ENCODE assay signal across 9 cellular contexts in genomic region chr17:50047488-50048126, GRCh38. TPM values are rescaled to one million over a fixed set of nuclear protein-coding genes. Genes with fewer than 3 reads are reported as not detected.
DNase-seq lines count a peak whose midpoint lies in the region; ATAC-seq and TF ChIP-seq lines count a peak whose summit lies in the region.
"Had no signal": no experiment of that assay in that cellular context is flagged by ENCODE, and none has a peak within 500 bp of the region (broad histone marks: within the 10 kb centered on the region; RNA-seq: fewer than 3 reads in every experiment).

No MANE protein-coding gene starts in this region.

- H3K79me1 ChIP-seq in mesenchymal stem cell (replicated peaks; ENCODE audit: low read length, poor library complexity, severe bottlenecking): no peaks in the 10 kb centered on the region

- H3K4me2 ChIP-seq in mesenchymal stem cell (ENCODE audit: low read length, poor library complexity, severe bottlenecking): no peak overlapping the region

- H3K27me3 ChIP-seq in HUES48 (ENCODE audit: control insufficient read depth, insufficient read depth, low read length): no peaks in the 10 kb centered on the region
- no peaks in the 10 kb centered on the region for H3K27me3 ChIP-seq in mesenchymal stem cell (ENCODE audit: control insufficient read depth in 1 of 2, insufficient read depth in 1 of 2, low read length in 2 of 2)

- peak overlapping the region; percentile 92 for H2BK15ac ChIP-seq in mesenchymal stem cell (ENCODE audit: low read depth, poor library complexity, severe bottlenecking)

- peak overlapping the region; percentile 47 for H2AFZ ChIP-seq in mesenchymal stem cell (ENCODE audit: low read depth, low read length)

- peak overlapping the region; percentile 75 for H3K27ac ChIP-seq in HUES48 (ENCODE audit: low read depth, low read length)
- peak overlapping the region; percentile 87 for H3K27ac ChIP-seq in mesenchymal stem cell (ENCODE audit: low read length, poor library complexity, severe bottlenecking)

- peak overlapping the region; percentile 80 for H4K91ac ChIP-seq in mesenchymal stem cell (ENCODE audit: low read length)

- peak overlapping the region; percentile 97 for H2AK5ac ChIP-seq in mesenchymal stem cell (ENCODE audit: low read length, severe bottlenecking)

- ATAC-seq in GM18505 (IDR thresholded peaks at IDR 0.05; ENCODE audit: unreplicated experiment) (no peak), GM18858 (IDR thresholded peaks at IDR 0.05; ENCODE audit: unreplicated experiment) (no peak)

- H3K9ac ChIP-seq in HUES48 (ENCODE audit: low read depth, low read length) (no peak overlapping the region), mesenchymal stem cell (ENCODE audit: low read length) (peak overlapping the region; percentile 53)

- no peaks in the 10 kb centered on the region for H3K9me3 ChIP-seq in HUES48 (ENCODE audit: control insufficient read depth, insufficient read depth, low read length)
- H3K9me3 ChIP-seq in mesenchymal stem cell (ENCODE audit: control insufficient read depth, low read length): no peaks in the 10 kb centered on the region

- H3K4me1 ChIP-seq in HUES48 (ENCODE audit: control insufficient read depth, insufficient read depth, low read length): peaks cover 22% of the 10 kb centered on the region
- H3K4me1 ChIP-seq in mesenchymal stem cell (ENCODE audit: control insufficient read depth, insufficient read depth, low read depth, low read length): peaks cover 59% of the 10 kb centered on the region

- no peak overlapping the region for H3K4me3 ChIP-seq in AG10803 (ENCODE audit: low read length)
- H3K4me3 ChIP-seq in HUES48 (ENCODE audit: low read depth, low read length): no peak overlapping the region
- H3K4me3 ChIP-seq in astrocyte of the spinal cord (ENCODE audit: low read depth, low read length): no peak overlapping the region
- peak overlapping the region in 1 of 2 experiments; percentile 5 for H3K4me3 ChIP-seq in mesenchymal stem cell (ENCODE audit: insufficient read depth in 1 of 2, low read depth in 1 of 2, low read length in 2 of 2)

- H3K18ac ChIP-seq in mesenchymal stem cell (ENCODE audit: low read depth in 1 of 2, low read length in 2 of 2): peak overlapping the region; percentile 85 to 92

- no peaks in the 10 kb centered on the region for H3K36me3 ChIP-seq in HUES48 (ENCODE audit: control insufficient read depth, insufficient read depth, low read length)
- H3K36me3 ChIP-seq in mesenchymal stem cell (ENCODE audit: control insufficient read depth in 1 of 2, insufficient read depth in 2 of 2, low read depth in 1 of 2, low read length in 2 of 2): no peaks in the 10 kb centered on the region

- TF ChIP-seq CTCF in AG10803 (conservative IDR thresholded peaks at IDR 0.05; ENCODE audit: low read length) (no peak), astrocyte of the spinal cord (IDR thresholded peaks at IDR 0.05; ENCODE audit: low read depth, low read length) (no peak), GM20000 (IDR thresholded peaks at IDR 0.05; ENCODE audit: extremely low read depth, missing control alignments) (no peak)

- in situ Hi-C loops in astrocyte of the spinal cord (cut with HindIII; ENCODE audit: low sequenced_read_pairs): no loop called here

- H2BK12ac ChIP-seq in mesenchymal stem cell (ENCODE audit: low read length in 2 of 2): peak overlapping the region; percentile 70 to 92

- peak overlapping the region; percentile 60 for H2BK5ac ChIP-seq in mesenchymal stem cell (ENCODE audit: low read depth, low read length, poor library complexity, severe bottlenecking)

- no peak overlapping the region for H3K23ac ChIP-seq in mesenchymal stem cell (ENCODE audit: low read length in 2 of 2)

- TF ChIP-seq POLR2A in GM18505 (IDR thresholded peaks at IDR 0.05; ENCODE audit: borderline replicate concordance, extremely low read depth, insufficient read depth, insufficient read length): no peak

- H3K4ac ChIP-seq in mesenchymal stem cell (ENCODE audit: low read depth in 1 of 2, low read length in 2 of 2): peak overlapping the region; percentile 58 to 62

- peak; percentile 65 for DNase-seq in AG10803 (ENCODE audit: low read depth)
- DNase-seq in astrocyte of the spinal cord (ENCODE audit: low read depth, low spot score): peak; percentile 80
- peak; percentile 86 for DNase-seq in mesenchymal stem cell
- no peak for DNase-seq in GM20000 (ENCODE audit: low spot score)
- no peak for DNase-seq in NCI-H524 treated with DMSO at 0.1 percent for 48 hours (lab: John Stamatoyannopoulos, UW)
- DNase-seq: effector CD8-positive, alpha-beta T cell had no signal

- WGBS in mesenchymal stem cell: 42% methylated on average over 7 of the region's 9 CpGs

- peak overlapping the region in 1 of 2 experiments; percentile 53 for H3K14ac ChIP-seq in mesenchymal stem cell (ENCODE audit: low read length in 2 of 2)

- peak overlapping the region; percentile 55 for H2BK120ac ChIP-seq in mesenchymal stem cell (ENCODE audit: low read depth, low read length)

- peak overlapping the region; percentile 95 for H4K8ac ChIP-seq in mesenchymal stem cell (ENCODE audit: low read length)

RNA-seq across cellular contexts. Expression of gene ITGA3, which starts 8.3 kb away (rescaled TPM):
- 136 TPM for polyA plus RNA-seq in mesenchymal stem cell (2013, experiment 1 of 2)
- polyA plus RNA-seq in mesenchymal stem cell (2013, experiment 2 of 2): 138 TPM

RNA-seq across cellular contexts. Expression of gene PDK2, which starts 47.5 kb away (rescaled TPM):
- polyA plus RNA-seq in mesenchymal stem cell (2013, experiment 1 of 2): 43.1 TPM
- polyA plus RNA-seq in mesenchymal stem cell (2013, experiment 2 of 2): 39.6 TPM

RNA-seq across cellular contexts. Expression of gene DLX3, which starts 52.6 kb away (rescaled TPM):
- polyA plus RNA-seq in mesenchymal stem cell (2013, experiment 1 of 2): 0.01 TPM
- polyA plus RNA-seq in mesenchymal stem cell (2013, experiment 2 of 2): not detected

Comparison
In these comparisons a context has a peak if more than half of its experiments do, and no peak if none do; other contexts are left out.
1. DNase-seq: peak in AG10803 (single experiment), astrocyte of the spinal cord (single experiment) and mesenchymal stem cell (single experiment); none in GM20000 (single experiment) and NCI-H524 treated with DMSO at 0.1 percent for 48 hours (single experiment).